1 cellular context compared by ENCODE assay signal in the genomic region with DNA sequence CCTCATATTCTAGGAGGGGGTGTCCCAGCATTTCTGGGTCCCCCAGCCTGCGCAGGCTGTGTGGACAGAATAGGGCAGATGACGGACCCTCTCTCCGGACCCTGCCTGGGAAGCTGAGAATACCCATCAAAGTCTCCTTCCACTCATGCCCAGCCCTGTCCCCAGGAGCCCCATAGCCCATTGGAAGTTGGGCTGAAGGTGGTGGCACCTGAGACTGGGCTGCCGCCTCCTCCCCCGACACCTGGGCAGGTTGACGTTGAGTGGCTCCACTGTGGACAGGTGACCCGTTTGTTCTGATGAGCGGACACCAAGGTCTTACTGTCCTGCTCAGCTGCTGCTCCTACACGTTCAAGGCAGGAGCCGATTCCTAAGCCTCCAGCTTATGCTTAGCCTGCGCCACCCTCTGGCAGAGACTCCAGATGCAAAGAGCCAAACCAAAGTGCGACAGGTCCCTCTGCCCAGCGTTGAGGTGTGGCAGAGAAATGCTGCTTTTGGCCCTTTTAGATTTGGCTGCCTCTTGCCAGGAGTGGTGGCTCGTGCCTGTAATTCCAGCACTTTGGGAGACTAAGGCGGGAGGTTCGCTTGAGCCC.
TF ChIP-seq lines count a peak whose summit lies in the region.

No MANE protein-coding gene starts in this region.

TF ChIP-seq in SK-N-SH, 30 proteins besides CTCF, POLR2A, EP300 and RAD21 (continued from another document):
- TF ChIP-seq REST (IDR thresholded peaks at IDR 0.05; ENCODE audit: low read depth, low read length) (no peak), RCOR1 (IDR thresholded peaks at IDR 0.05; ENCODE audit: low read length) (no peak), FOXM1 (IDR thresholded peaks at IDR 0.05; ENCODE audit: low read depth) (no peak), GATA2 (CRISPR knock-in tag; IDR thresholded peaks at IDR 0.05) (no peak), ELF1 (IDR thresholded peaks at IDR 0.05) (no peak), FOXJ3 (CRISPR knock-in tag; IDR thresholded peaks at IDR 0.05) (no peak), MAX (IDR thresholded peaks at IDR 0.05; ENCODE audit: low read depth) (no peak), GABPA (IDR thresholded peaks at IDR 0.05; ENCODE audit: low read depth) (no peak), TAF1 (IDR thresholded peaks at IDR 0.05; ENCODE audit: borderline replicate concordance, low read depth, low read length) (no peak), PBX3 (IDR thresholded peaks at IDR 0.05) (no peak)
